Comparison of ENCODE assay signal across 18 cellular contexts in genomic region chr17:27563532-27563931, GRCh38.
DNase-seq lines count a peak whose midpoint lies in the region; ATAC-seq and TF ChIP-seq lines count a peak whose summit lies in the region.
"Had no signal": no experiment of that assay in that cellular context is flagged by ENCODE, and none has a peak within 500 bp of the region (broad histone marks: within the 10 kb centered on the region; RNA-seq: fewer than 3 reads in every experiment).

No MANE protein-coding gene starts in this region.

- no peak for TF ChIP-seq CTCF in IMR-90 (conservative IDR thresholded peaks at IDR 0.05; ENCODE audit: low read depth, low read length)
- no peak for TF ChIP-seq CTCF in gastrocnemius medialis (IDR thresholded peaks at IDR 0.05 in 4 of 5, conservative IDR thresholded peaks at IDR 0.05 in 1 of 5)
- no peak for TF ChIP-seq CTCF in coronary artery (IDR thresholded peaks at IDR 0.05)

- no peak overlapping the region for H2AFZ ChIP-seq in IMR-90 (replicated peaks; ENCODE audit: low read length, poor library complexity)

- TF ChIP-seq POLR2A in IMR-90 (IDR thresholded peaks at IDR 0.05; ENCODE audit: low read depth, low read length) (no peak), gastrocnemius medialis (IDR thresholded peaks at IDR 0.05) (no peak)

- CTCF ChIA-PET in IMR-90 (lab: Yijun Ruan, JAX) = interaction anchor here (0.9 kb wide), 1 partner anchor 48 kb away, joined by 4 read pairs; no protein-coding TSS in a partner anchor

- peak overlapping the region; percentile 23; the same call in 1 of the 2 replicates for H2AK5ac ChIP-seq in IMR-90 (ENCODE audit: low read depth, low read length)

- no peak overlapping the region for H3K18ac ChIP-seq in IMR-90 (ENCODE audit: low read depth, low read length)

- no peak overlapping the region for H4K5ac ChIP-seq in IMR-90 (ENCODE audit: low read depth, low read length)

- H3K27me3 ChIP-seq in IMR-90 (ENCODE audit: control insufficient read depth, insufficient read depth, low read length) (no peaks in the 10 kb centered on the region), gastrocnemius medialis (no peaks in the 10 kb centered on the region)
- H3K27me3 ChIP-seq: BE2C had no signal

- in situ Hi-C loops in IMR-90 (cut with MboI; ENCODE audit: low sequenced_read_pairs) = no loop called here
- in situ Hi-C loops in gastrocnemius medialis (cut with MboI; ENCODE audit: low sequenced_read_pairs in 4 of 4) = no loop called here

- H3K36me3 ChIP-seq in IMR-90 (ENCODE audit: control insufficient read depth, insufficient read depth, low read length) (peaks cover 23% of the 10 kb centered on the region), gastrocnemius medialis (no peaks in the 10 kb centered on the region)
- H3K36me3 ChIP-seq: BE2C had no signal

- no peak overlapping the region for H3K9ac ChIP-seq in IMR-90 (ENCODE audit: low read depth, low read length)

- no peak for TF ChIP-seq RAD21 in IMR-90 (IDR thresholded peaks at IDR 0.05; ENCODE audit: low read length)

- H3K79me1 ChIP-seq in IMR-90 (ENCODE audit: low read depth in 1 of 2, low read length in 2 of 2) = peaks cover 53 to 91% of the 10 kb centered on the region in 2 experiments

- H3K4me3 ChIP-seq in IMR-90 (ENCODE audit: insufficient read depth, low read depth, low read length) (no peak overlapping the region), gastrocnemius medialis (no peak overlapping the region), coronary artery (no peak overlapping the region)

- no peak overlapping the region for H3K4me3 Mint-ChIP-seq in activated CD4-positive, alpha-beta T cell treated with anti-CD3 and anti-CD28 coated beads, Interleukin-2, amount 10 ng/mL, durations not matched to agents 24 days and 14 days
- H3K4me3 Mint-ChIP-seq in central memory CD8-positive, alpha-beta T cell = no peak overlapping the region

- H4K91ac ChIP-seq in IMR-90 (ENCODE audit: insufficient read depth, low read depth, low read length) = peak overlapping the region; percentile 13; the same call in 1 of the 2 replicates

- no peak overlapping the region for H3K4me2 ChIP-seq in IMR-90 (ENCODE audit: low read depth, low read length)

- dilution Hi-C loops in IMR-90 (cut with HindIII; ENCODE audit: low sequenced_read_pairs, unreplicated experiment) = no loop called here

- H3K9me3 ChIP-seq in IMR-90 (ENCODE audit: control insufficient read depth, insufficient read depth, low read length) (no peaks in the 10 kb centered on the region), gastrocnemius medialis (no peaks in the 10 kb centered on the region)
- H3K9me3 ChIP-seq: BE2C had no signal

- no peak for ATAC-seq in IMR-90 (ENCODE audit: low read depth)
- ATAC-seq in central memory CD8-positive, alpha-beta T cell (replicated peaks; ENCODE audit: extremely low read depth, poor library complexity, severe bottlenecking) = no peak
- ATAC-seq in gastrocnemius medialis = no peak
- no peak for ATAC-seq in HG02970 (IDR thresholded peaks at IDR 0.05; ENCODE audit: low FRiP score, unreplicated experiment)

- peak overlapping the region; percentile 8; the same call in 1 of the 2 replicates for H3K4ac ChIP-seq in IMR-90 (ENCODE audit: low read depth, low read length)

- POLR2A ChIA-PET in IMR-90 (lab: Charles Lee; ENCODE audit: unreplicated experiment) = no interaction called here

- no peak overlapping the region for H2BK5ac ChIP-seq in IMR-90 (ENCODE audit: low read depth, low read length, poor library complexity, severe bottlenecking)

- DNase-seq in activated CD4-positive, alpha-beta T cell treated with anti-CD3 and anti-CD28 coated beads, Interleukin-2, amount 10 ng/mL, durations not matched to agents 24 days and 14 days = peak; percentile 66
- no peak for DNase-seq in activated CD4-positive, alpha-beta T cell treated with anti-CD3 and anti-CD28 coated beads, Interleukin-2, amount 50 U/mL, for 4 hours
- DNase-seq in IMR-90 (no peak), gastrocnemius medialis (no peak), coronary artery (ENCODE audit: low spot score) (no peak)
- no peak for DNase-seq in central memory CD8-positive, alpha-beta T cell (ENCODE audit: low spot score in 2 of 2)
- DNase-seq in stimulated activated CD4-positive, alpha-beta T cell treated with anti-CD3 and anti-CD28 coated beads, Interleukin-4, amount 100 ng/mL, for 4 hours = no peak
- DNase-seq: 8988T, activated gamma-delta T cell, BE2C, DMS 273 treated with DMSO at 0.1 percent for 48 hours, GDM1, HCEC 1CT, Karpas-422, NCI-H1105 treated with DMSO at 0.1 percent for 48 hours, NCI-H2107, NCI-H524 had no signal

- 100% methylated on average over 1 of the region's 7 CpGs; no CpG with 5 or more reads in 1 of the 2 experiments for WGBS in IMR-90 (ENCODE audit: extremely low coverage in 2 of 2, insufficient read length in 1 of 2), 2 experiments

- intact Hi-C loops in activated CD4-positive, alpha-beta T cell treated with anti-CD3 and anti-CD28 coated beads, Interleukin-2, amount 10 ng/mL, durations not matched to agents 24 days and 14 days (cut with micrococcal nuclease) = no loop called here
- intact Hi-C loops in IMR-90 (cut with micrococcal nuclease) = no loop called here
- intact Hi-C loops in gastrocnemius medialis (cut with DNase I; ENCODE audit: low total_unique reads) = loop anchor here (10.0 kb wide), 1 partner anchor 109 kb away; the partner anchor contains the start of gene KSR1

- no peak overlapping the region for H3K23ac ChIP-seq in IMR-90 (ENCODE audit: low read depth, low read length)

- no peak overlapping the region for H3K14ac ChIP-seq in IMR-90 (replicated peaks; ENCODE audit: low read depth, low read length)

- no peak overlapping the region for H4K8ac ChIP-seq in IMR-90 (ENCODE audit: low read depth in 2 of 2, low read length in 2 of 2)

- no peak overlapping the region for H2AK9ac ChIP-seq in IMR-90 (replicated peaks; ENCODE audit: low read depth, low read length, poor library complexity)

- no peak overlapping the region for H2BK20ac ChIP-seq in IMR-90 (ENCODE audit: low read depth, low read length)

- peak overlapping the region; percentile 45 for H3K27ac Mint-ChIP-seq in activated CD4-positive, alpha-beta T cell treated with anti-CD3 and anti-CD28 coated beads, Interleukin-2, amount 10 ng/mL, durations not matched to agents 24 days and 14 days
- peak overlapping the region; percentile 67 for H3K27ac Mint-ChIP-seq in central memory CD8-positive, alpha-beta T cell (ENCODE audit: low read depth)

- H4K20me1 ChIP-seq in IMR-90 (ENCODE audit: insufficient read depth, low read length) = peaks cover 12% of the 10 kb centered on the region; the same call in 1 of the 2 replicates

- H3K56ac ChIP-seq in IMR-90 (ENCODE audit: extremely low read depth, insufficient read depth, low read length) = no peak overlapping the region

- H2BK120ac ChIP-seq in IMR-90 (ENCODE audit: low read depth, low read length) = no peak overlapping the region

- H2BK15ac ChIP-seq in IMR-90 (ENCODE audit: low read depth, low read length) = no peak overlapping the region

- H3K27ac ChIP-seq in IMR-90 (ENCODE audit: insufficient read depth, low read length) (no peak overlapping the region), gastrocnemius medialis (peak overlapping the region in 3 of 4 donors; percentile 45 to 53 (median 49)), coronary artery (peak overlapping the region in 1 of 2 donors; percentile 54)

- BruUV-seq in IMR-90 (replicated peaks; lab: Mats Ljungman, UMichigan) = no TSS peak

- H3K36me3 Mint-ChIP-seq in activated CD4-positive, alpha-beta T cell treated with anti-CD3 and anti-CD28 coated beads, Interleukin-2, amount 10 ng/mL, durations not matched to agents 24 days and 14 days (ENCODE audit: low read depth) = peaks cover 49% of the 10 kb centered on the region
- peaks cover 2% of the 10 kb centered on the region for H3K36me3 Mint-ChIP-seq in central memory CD8-positive, alpha-beta T cell (ENCODE audit: insufficient read depth)

- no peaks in the 10 kb centered on the region for H3K9me3 Mint-ChIP-seq in activated CD4-positive, alpha-beta T cell treated with anti-CD3 and anti-CD28 coated beads, Interleukin-2, amount 10 ng/mL, durations not matched to agents 24 days and 14 days
- H3K9me3 Mint-ChIP-seq in central memory CD8-positive, alpha-beta T cell = no peaks in the 10 kb centered on the region

- no peaks in the 10 kb centered on the region for H3K27me3 Mint-ChIP-seq in activated CD4-positive, alpha-beta T cell treated with anti-CD3 and anti-CD28 coated beads, Interleukin-2, amount 10 ng/mL, durations not matched to agents 24 days and 14 days
- H3K27me3 Mint-ChIP-seq in central memory CD8-positive, alpha-beta T cell = no peaks in the 10 kb centered on the region

- peaks cover 32% of the 10 kb centered on the region for H3K4me1 ChIP-seq in IMR-90 (ENCODE audit: control insufficient read depth, insufficient read depth, low read length)
- H3K4me1 ChIP-seq in gastrocnemius medialis = peaks cover 28 to 34% of the 10 kb centered on the region in 2 donors
- H3K4me1 ChIP-seq: BE2C had no signal

- peaks cover 39% of the 10 kb centered on the region for H3K9me1 ChIP-seq in IMR-90 (ENCODE audit: insufficient read depth, low read length)

- H3K4me1 Mint-ChIP-seq in activated CD4-positive, alpha-beta T cell treated with anti-CD3 and anti-CD28 coated beads, Interleukin-2, amount 10 ng/mL, durations not matched to agents 24 days and 14 days = peaks cover 56% of the 10 kb centered on the region
- peaks cover 20% of the 10 kb centered on the region for H3K4me1 Mint-ChIP-seq in central memory CD8-positive, alpha-beta T cell

TF ChIP-seq in IMR-90, 13 proteins besides CTCF, POLR2A, EP300 and RAD21:
- no peak for TF ChIP-seq RCOR1 (IDR thresholded peaks at IDR 0.05; ENCODE audit: insufficient replicate concordance, low read length)
- no peak for TF ChIP-seq NFE2L2 (IDR thresholded peaks at IDR 0.05; ENCODE audit: low read depth, low read length)
TF ChIP-seq in IMR-90: peak in this region for 0.
